In the genomic region with DNA sequence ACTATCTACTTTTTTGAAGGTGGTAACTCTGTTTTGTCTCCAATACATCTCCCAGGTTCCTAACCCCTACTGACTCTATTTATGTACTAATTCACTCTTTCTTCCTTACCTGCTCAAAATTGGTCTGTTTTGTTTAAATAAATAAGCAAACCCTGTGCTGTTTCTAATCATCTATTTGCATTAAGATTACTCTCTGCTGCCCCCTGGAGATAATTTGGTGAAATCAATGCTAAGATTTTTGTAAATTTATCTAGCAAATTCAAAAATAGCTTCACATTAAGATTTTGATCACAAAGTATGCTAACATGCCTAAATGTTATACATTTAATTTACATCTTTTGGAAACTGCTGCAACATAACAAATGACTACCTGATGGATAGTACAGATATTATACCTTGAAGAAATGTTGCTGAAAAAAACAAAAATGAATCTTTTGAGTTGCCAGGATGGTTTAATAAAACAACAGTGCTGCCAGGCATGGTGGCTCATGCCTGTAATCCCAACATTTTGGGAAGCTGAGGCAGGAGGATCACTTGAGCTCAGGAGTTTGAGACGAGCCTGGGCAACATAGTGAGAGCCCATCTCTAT, we compare ENCODE assay signal across 8 cellular contexts. TPM values are rescaled to one million over a fixed set of nuclear protein-coding genes. Genes with fewer than 3 reads are reported as not detected.
DNase-seq lines count a peak whose midpoint lies in the region; ATAC-seq and TF ChIP-seq lines count a peak whose summit lies in the region.

No MANE protein-coding gene starts in this region.

- 91 to 93% methylated on average over 1 of the region's 1 CpG for WGBS in lung, 2 donors

- intact Hi-C loops in activated CD4-positive, alpha-beta T cell treated with anti-CD3 and anti-CD28 coated beads, Interleukin-2, amount 10 ng/mL, durations not matched to agents 24 days and 14 days (cut with micrococcal nuclease), result loop anchor here (1.0 to 10.0 kb wide), 5 partner anchors 245 to 845 kb away; a partner anchor contains a TSS

- peaks cover 46% of the 10 kb centered on the region for H3K4me1 Mint-ChIP-seq in activated CD4-positive, alpha-beta T cell treated with anti-CD3 and anti-CD28 coated beads, Interleukin-2, amount 10 ng/mL, durations not matched to agents 24 days and 14 days

- H3K27me3 ChIP-seq in brain microvascular endothelial cell (replicated peaks), result no peaks in the 10 kb centered on the region
- no peaks in the 10 kb centered on the region for H3K27me3 ChIP-seq in lung (ENCODE audit: control insufficient read depth, insufficient read depth)

- H3K4me3 ChIP-seq in brain microvascular endothelial cell (ENCODE audit: low read depth, low read length) (no peak overlapping the region), lung (no peak overlapping the region)

- no peaks in the 10 kb centered on the region for H3K4me1 ChIP-seq in lung (ENCODE audit: control insufficient read depth in 2 of 2, insufficient read depth in 2 of 2, low read length in 2 of 2)

- in situ Hi-C loops in brain microvascular endothelial cell (cut with HindIII; ENCODE audit: low pct_ligation_motif_present, low sequenced_read_pairs), result loop anchor here (25.0 kb wide), 1 partner anchor 392 kb away; no protein-coding TSS in a partner anchor

- H3K27ac Mint-ChIP-seq in activated CD4-positive, alpha-beta T cell treated with anti-CD3 and anti-CD28 coated beads, Interleukin-2, amount 10 ng/mL, durations not matched to agents 24 days and 14 days, result peak overlapping the region; percentile 7

- no peak overlapping the region for H3K4me3 Mint-ChIP-seq in activated CD4-positive, alpha-beta T cell treated with anti-CD3 and anti-CD28 coated beads, Interleukin-2, amount 10 ng/mL, durations not matched to agents 24 days and 14 days

- no peaks in the 10 kb centered on the region for H3K9me3 Mint-ChIP-seq in activated CD4-positive, alpha-beta T cell treated with anti-CD3 and anti-CD28 coated beads, Interleukin-2, amount 10 ng/mL, durations not matched to agents 24 days and 14 days

- H3K27me3 Mint-ChIP-seq in activated CD4-positive, alpha-beta T cell treated with anti-CD3 and anti-CD28 coated beads, Interleukin-2, amount 10 ng/mL, durations not matched to agents 24 days and 14 days, result peaks cover 4% of the 10 kb centered on the region

- H3K36me3 ChIP-seq in brain microvascular endothelial cell (replicated peaks), result no peaks in the 10 kb centered on the region
- H3K36me3 ChIP-seq in lung (ENCODE audit: control insufficient read depth in 2 of 2, insufficient read depth in 2 of 2, low read length in 2 of 2), result no peaks in the 10 kb centered on the region

- no peak for ATAC-seq in lung (ENCODE audit: insufficient read depth, low FRiP score)
- ATAC-seq in GM21526 (IDR thresholded peaks at IDR 0.05; ENCODE audit: low FRiP score, unreplicated experiment), result no peak
- no peak for ATAC-seq in GM19467 (IDR thresholded peaks at IDR 0.05; ENCODE audit: unreplicated experiment)

- H3K9me3 ChIP-seq in lung (ENCODE audit: control insufficient read depth in 2 of 2, insufficient read depth in 1 of 2, low read length in 1 of 2), result no peaks in the 10 kb centered on the region

- no peaks in the 10 kb centered on the region for H3K36me3 Mint-ChIP-seq in activated CD4-positive, alpha-beta T cell treated with anti-CD3 and anti-CD28 coated beads, Interleukin-2, amount 10 ng/mL, durations not matched to agents 24 days and 14 days (ENCODE audit: low read depth)

- peak; percentile 76 for DNase-seq in activated CD4-positive, alpha-beta T cell treated with anti-CD3 and anti-CD28 coated beads, Interleukin-2, amount 10 ng/mL, durations not matched to agents 24 days and 14 days
- DNase-seq in activated CD4-positive, alpha-beta T cell treated with anti-CD3 and anti-CD28 coated beads, Interleukin-2, amount 50 U/mL, for 48 hours, result no peak
- DNase-seq in NCI-H128 (lab: John Stamatoyannopoulos, UW; ENCODE audit: unreplicated experiment) (peak; percentile 50), brain microvascular endothelial cell (no peak), lung (ENCODE audit: low spot score) (no peak), 8988T (no peak)

- H3K27ac ChIP-seq in brain microvascular endothelial cell (no peak overlapping the region), lung (ENCODE audit: low read depth in 1 of 2, low read length in 1 of 2) (no peak overlapping the region)

- TF ChIP-seq CTCF in brain microvascular endothelial cell (IDR thresholded peaks at IDR 0.05; ENCODE audit: low read depth, low read length, missing control alignments) (peak; percentile 31), lung (IDR thresholded peaks at IDR 0.05; ENCODE audit: control extremely low read depth, extremely low read depth) (peak; percentile 33)

RNA-seq across cellular contexts. Expression of a gene that starts 4.4 kb away (rescaled TPM):
- 3.8 TPM in 2 replicates for total RNA-seq in activated CD4-positive, alpha-beta T cell treated with anti-CD3 and anti-CD28 coated beads, Interleukin-2, amount 10 ng/mL, durations not matched to agents 24 days and 14 days
- total RNA-seq in lung, result 1 to 10 TPM in 1 of 2 donors, under 1 TPM in 1; 0.83 to 2.2 TPM
- polyA plus RNA-seq in lung, result under 1 TPM; 0.22 to 0.33 TPM

RNA-seq across cellular contexts. Expression of a gene that starts 11.4 kb away (rescaled TPM):
- 18.4 and 18.9 TPM in 2 replicates for total RNA-seq in activated CD4-positive, alpha-beta T cell treated with anti-CD3 and anti-CD28 coated beads, Interleukin-2, amount 10 ng/mL, durations not matched to agents 24 days and 14 days
- total RNA-seq in lung, result 10 to 100 TPM; 17.5 to 20.6 TPM
- 1 to 10 TPM; 6.4 to 9.6 TPM for polyA plus RNA-seq in lung

Comparison
In these comparisons a context has a peak if more than half of its experiments do, and no peak if none do; other contexts are left out.
1. DNase-seq: peak in activated CD4-positive, alpha-beta T cell treated with anti-CD3 and anti-CD28 coated beads, Interleukin-2, amount 10 ng/mL, durations not matched to agents 24 days and 14 days (single experiment) and NCI-H128 (single experiment); none in activated CD4-positive, alpha-beta T cell treated with anti-CD3 and anti-CD28 coated beads, Interleukin-2, amount 50 U/mL, for 48 hours (0 of 2), brain microvascular endothelial cell (single experiment), lung (single experiment) and 8988T (single experiment).